ENCODE assay signal across 10 cellular contexts in the genomic region with DNA sequence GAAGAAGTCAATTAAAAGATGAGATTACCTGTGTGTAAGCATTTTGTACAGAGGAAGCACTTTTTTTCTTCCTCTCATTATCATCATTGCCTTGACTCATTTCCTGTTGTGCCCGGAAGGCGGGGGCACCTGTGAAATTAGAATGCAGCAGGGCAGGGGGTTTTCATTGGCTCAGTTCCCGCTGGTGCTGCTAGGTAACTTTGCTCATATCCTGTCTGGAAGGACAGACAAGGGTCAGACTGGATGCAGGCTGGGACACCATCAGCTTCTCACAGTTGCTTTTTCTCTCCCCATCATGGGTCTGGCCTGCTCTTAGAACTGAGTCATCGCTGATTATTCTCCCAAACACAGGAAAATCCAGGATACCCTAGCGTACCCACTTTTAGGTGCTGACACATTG.
A peak's percentile ranks its signal among the peaks of the same experiment; 100 is the strongest.
DNase-seq lines count a peak whose midpoint lies in the region; ATAC-seq and TF ChIP-seq lines count a peak whose summit lies in the region.
"Had no signal": no experiment of that assay in that cellular context is flagged by ENCODE, and none has a peak within 500 bp of the region (broad histone marks: within the 10 kb centered on the region; RNA-seq: fewer than 3 reads in every experiment).

No MANE protein-coding gene starts in this region.

- intact Hi-C loops in tibial artery (cut with DNase I; ENCODE audit: low total_unique reads), result no loop called here
- intact Hi-C loops in left cardiac atrium (cut with DNase I), result loop anchor here in 1 of 2 donors (10.0 kb wide), 1 partner anchor 752 kb away; no protein-coding TSS in a partner anchor

- peaks cover 9% of the 10 kb centered on the region for H3K4me1 Mint-ChIP-seq in T-helper 2 cell treated with Interferon-gamma antibody and Interleukin-4, amounts not matched to agents 5 μg/mL and 100 μg/mL, for 36 hours (ENCODE audit: low read depth)

- no peak overlapping the region for H3K27ac Mint-ChIP-seq in T-helper 2 cell treated with Interferon-gamma antibody and Interleukin-4, amounts not matched to agents 5 μg/mL and 100 μg/mL, for 36 hours

- no peaks in the 10 kb centered on the region for H3K9me3 Mint-ChIP-seq in T-helper 2 cell treated with Interferon-gamma antibody and Interleukin-4, amounts not matched to agents 5 μg/mL and 100 μg/mL, for 36 hours

- H3K36me3 Mint-ChIP-seq in T-helper 2 cell treated with Interferon-gamma antibody and Interleukin-4, amounts not matched to agents 5 μg/mL and 100 μg/mL, for 36 hours (ENCODE audit: low read depth), result no peaks in the 10 kb centered on the region

- no peaks in the 10 kb centered on the region for H3K36me3 ChIP-seq in tibial artery
- H3K36me3 ChIP-seq: thoracic aorta had no signal

- peaks cover 5% of the 10 kb centered on the region for H3K27me3 Mint-ChIP-seq in T-helper 2 cell treated with Interferon-gamma antibody and Interleukin-4, amounts not matched to agents 5 μg/mL and 100 μg/mL, for 36 hours (ENCODE audit: low read depth)

- ATAC-seq in GM19463 (IDR thresholded peaks at IDR 0.05; ENCODE audit: unreplicated experiment), result peak; percentile 60
- no peak for ATAC-seq in left cardiac atrium

- H3K4me3 Mint-ChIP-seq in T-helper 2 cell treated with Interferon-gamma antibody and Interleukin-4, amounts not matched to agents 5 μg/mL and 100 μg/mL, for 36 hours, result peak overlapping the region; percentile 8

- no peaks in the 10 kb centered on the region for H3K9me3 ChIP-seq in tibial artery
- H3K9me3 ChIP-seq: thoracic aorta had no signal

- DNase-seq in T-helper 2 cell treated with Interferon-gamma antibody and Interleukin-4, amounts not matched to agents 5 μg/mL and 100 μg/mL, for 36 hours (ENCODE audit: low spot score), result peak; percentile 32
- DNase-seq in astrocyte of the spinal cord (ENCODE audit: low read depth, low spot score) (peak; percentile 18), tibial artery (no peak), substantia nigra (lab: John Stamatoyannopoulos, UW) (no peak), left cardiac atrium (no peak), NCI-H2196 treated with DMSO at 0.1 percent for 48 hours (lab: John Stamatoyannopoulos, UW; ENCODE audit: unreplicated experiment) (no peak)
- peak; percentile 56 to 64 for DNase-seq in stimulated activated CD4-positive, alpha-beta T cell treated with anti-CD3 and anti-CD28 coated beads, Interleukin-2, amount 100 ng/mL, for 24 hours
- DNase-seq: kidney had no signal

- in situ Hi-C loops in astrocyte of the spinal cord (cut with HindIII; ENCODE audit: low sequenced_read_pairs), result no loop called here

- TF ChIP-seq CTCF in astrocyte of the spinal cord (IDR thresholded peaks at IDR 0.05; ENCODE audit: low read depth, low read length), result no peak
- TF ChIP-seq CTCF in tibial artery (IDR thresholded peaks at IDR 0.05), result no peak

- H3K4me3 ChIP-seq in astrocyte of the spinal cord (ENCODE audit: low read depth, low read length) (no peak overlapping the region), tibial artery (no peak overlapping the region)
- H3K4me3 ChIP-seq: thoracic aorta had no signal

- H3K4me1 ChIP-seq in tibial artery, result no peaks in the 10 kb centered on the region

- no peaks in the 10 kb centered on the region for H3K27me3 ChIP-seq in tibial artery

- H3K27ac ChIP-seq in tibial artery (no peak overlapping the region), substantia nigra (ENCODE audit: low read depth, low read length, poor library complexity, severe bottlenecking) (no peak overlapping the region)
- H3K27ac ChIP-seq: thoracic aorta had no signal

Comparison
In these comparisons a context has a peak if more than half of its experiments do, and no peak if none do; other contexts are left out.
1. DNase-seq: peak in T-helper 2 cell treated with Interferon-gamma antibody and Interleukin-4, amounts not matched to agents 5 μg/mL and 100 μg/mL, for 36 hours (single experiment), astrocyte of the spinal cord (single experiment) and stimulated activated CD4-positive, alpha-beta T cell treated with anti-CD3 and anti-CD28 coated beads, Interleukin-2, amount 100 ng/mL, for 24 hours (2 of 2); none in tibial artery (0 of 2), substantia nigra (0 of 49), left cardiac atrium (single experiment) and NCI-H2196 treated with DMSO at 0.1 percent for 48 hours (single experiment).